Comparison of ENCODE assay signal across 10 cellular contexts in the genomic region with DNA sequence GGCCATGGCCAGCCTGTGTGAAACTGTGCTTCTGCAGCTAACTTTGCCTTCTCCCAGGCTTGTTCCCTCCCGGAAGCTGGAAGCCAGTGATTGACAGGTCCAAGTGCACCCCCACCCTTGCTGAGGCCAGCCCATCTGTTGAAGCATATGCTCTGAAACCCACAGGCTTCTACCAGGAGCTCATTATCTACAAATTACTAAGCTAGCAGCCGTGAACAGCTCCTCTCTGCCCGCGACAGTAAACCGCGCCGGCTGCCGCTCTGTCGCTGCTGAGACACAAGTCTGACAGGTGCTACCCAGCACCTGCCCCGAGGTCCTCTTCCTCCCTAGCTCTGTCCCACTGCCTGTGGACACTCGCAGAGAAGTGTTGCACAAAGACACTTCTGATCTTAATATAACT.
DNase-seq lines count a peak whose midpoint lies in the region; ATAC-seq and TF ChIP-seq lines count a peak whose summit lies in the region.
"Had no signal": no experiment of that assay in that cellular context is flagged by ENCODE, and none has a peak within 500 bp of the region (broad histone marks: within the 10 kb centered on the region; RNA-seq: fewer than 3 reads in every experiment).

No MANE protein-coding gene starts in this region.

- H3K4me3 ChIP-seq in Peyer's patch (no peak overlapping the region), MM.1S (ENCODE audit: low read length) (no peak overlapping the region)
- H3K4me3 ChIP-seq: colonic mucosa had no signal

- H3K27ac ChIP-seq in Peyer's patch (no peak overlapping the region), MM.1S (ENCODE audit: low read length) (no peak overlapping the region)
- H3K27ac ChIP-seq: colonic mucosa had no signal

- H2AFZ ChIP-seq in MM.1S (ENCODE audit: low read length): no peak overlapping the region

- TF ChIP-seq CTCF in Peyer's patch (IDR thresholded peaks at IDR 0.05): no peak
- TF ChIP-seq CTCF in MM.1S (IDR thresholded peaks at IDR 0.05; ENCODE audit: low read length): no peak

- H3K79me2 ChIP-seq in MM.1S (ENCODE audit: low read length): no peaks in the 10 kb centered on the region

- H3K36me3 ChIP-seq in Peyer's patch (no peaks in the 10 kb centered on the region), MM.1S (replicated peaks; ENCODE audit: insufficient read depth, low read length) (no peaks in the 10 kb centered on the region)
- H3K36me3 ChIP-seq: colonic mucosa had no signal

- no peak for TF ChIP-seq POLR2A in Peyer's patch (IDR thresholded peaks at IDR 0.05)

- no peaks in the 10 kb centered on the region for H3K27me3 ChIP-seq in Peyer's patch
- no peaks in the 10 kb centered on the region for H3K27me3 ChIP-seq in MM.1S (replicated peaks; ENCODE audit: insufficient read depth, low read length)
- H3K27me3 ChIP-seq: colonic mucosa had no signal

- peak; percentile 62 for ATAC-seq in HG02870 (IDR thresholded peaks at IDR 0.05; ENCODE audit: unreplicated experiment)
- no peak for ATAC-seq in GM18498 (IDR thresholded peaks at IDR 0.05; ENCODE audit: unreplicated experiment)

- H3F3A ChIP-seq in MM.1S (ENCODE audit: insufficient read depth, low read length): no peaks in the 10 kb centered on the region

- H3K4me1 ChIP-seq in Peyer's patch (no peaks in the 10 kb centered on the region), MM.1S (ENCODE audit: low read length) (no peaks in the 10 kb centered on the region)
- H3K4me1 ChIP-seq: colonic mucosa had no signal

- H3K9me3 ChIP-seq in Peyer's patch (no peaks in the 10 kb centered on the region), MM.1S (replicated peaks; ENCODE audit: insufficient read depth, low read length) (no peaks in the 10 kb centered on the region)
- H3K9me3 ChIP-seq: colonic mucosa had no signal

- peak; percentile 88 for DNase-seq in COLO668 (lab: John Stamatoyannopoulos, UW; ENCODE audit: unreplicated experiment)
- DNase-seq in NCI-H345 (lab: John Stamatoyannopoulos, UW): peak; percentile 72
- DNase-seq in cerebellar nuclear complex (lab: John Stamatoyannopoulos, UW): peak; percentile 61 to 92
- DNase-seq in Peyer's patch: no peak
- DNase-seq in MM.1S: no peak
- DNase-seq in ureter (ENCODE audit: low spot score): no peak
- DNase-seq: activated T-cell treated with anti-CD3 and anti-CD28 coated beads, Interleukin-2, amount 50 U/mL, for 1 hour; colonic mucosa had no signal

- H3K9ac ChIP-seq in MM.1S (ENCODE audit: low read length): no peak overlapping the region

- H3K4me2 ChIP-seq in MM.1S (ENCODE audit: low read depth, low read length): no peak overlapping the region

- no peaks in the 10 kb centered on the region for H3K9me2 ChIP-seq in MM.1S (replicated peaks; ENCODE audit: insufficient read depth, low read length)

- no peaks in the 10 kb centered on the region for H4K20me1 ChIP-seq in MM.1S (ENCODE audit: insufficient read depth, low read length)

Comparison
In these comparisons a context has a peak if more than half of its experiments do, and no peak if none do; other contexts are left out.
1. DNase-seq: peak in COLO668 (single experiment), NCI-H345 (single experiment) and cerebellar nuclear complex (2 of 2); none in Peyer's patch (0 of 3), MM.1S (single experiment) and ureter (single experiment).